In genomic region chr2:71323386-71323785, GRCh38 we compare ENCODE assay signal across 1 cellular context.
TF ChIP-seq lines count a peak whose summit lies in the region.

No MANE protein-coding gene starts in this region.

TF ChIP-seq in K562, 482 proteins besides CTCF, POLR2A, EP300 and RAD21:
- TF ChIP-seq ZFP36 (IDR thresholded peaks at IDR 0.05; ENCODE audit: low read depth, low read length, partially characterized antibody) (peak; percentile 61), ZNF146 (CRISPR knock-in tag; IDR thresholded peaks at IDR 0.05; ENCODE audit: unreplicated experiment) (no peak)
